In the genomic region with DNA sequence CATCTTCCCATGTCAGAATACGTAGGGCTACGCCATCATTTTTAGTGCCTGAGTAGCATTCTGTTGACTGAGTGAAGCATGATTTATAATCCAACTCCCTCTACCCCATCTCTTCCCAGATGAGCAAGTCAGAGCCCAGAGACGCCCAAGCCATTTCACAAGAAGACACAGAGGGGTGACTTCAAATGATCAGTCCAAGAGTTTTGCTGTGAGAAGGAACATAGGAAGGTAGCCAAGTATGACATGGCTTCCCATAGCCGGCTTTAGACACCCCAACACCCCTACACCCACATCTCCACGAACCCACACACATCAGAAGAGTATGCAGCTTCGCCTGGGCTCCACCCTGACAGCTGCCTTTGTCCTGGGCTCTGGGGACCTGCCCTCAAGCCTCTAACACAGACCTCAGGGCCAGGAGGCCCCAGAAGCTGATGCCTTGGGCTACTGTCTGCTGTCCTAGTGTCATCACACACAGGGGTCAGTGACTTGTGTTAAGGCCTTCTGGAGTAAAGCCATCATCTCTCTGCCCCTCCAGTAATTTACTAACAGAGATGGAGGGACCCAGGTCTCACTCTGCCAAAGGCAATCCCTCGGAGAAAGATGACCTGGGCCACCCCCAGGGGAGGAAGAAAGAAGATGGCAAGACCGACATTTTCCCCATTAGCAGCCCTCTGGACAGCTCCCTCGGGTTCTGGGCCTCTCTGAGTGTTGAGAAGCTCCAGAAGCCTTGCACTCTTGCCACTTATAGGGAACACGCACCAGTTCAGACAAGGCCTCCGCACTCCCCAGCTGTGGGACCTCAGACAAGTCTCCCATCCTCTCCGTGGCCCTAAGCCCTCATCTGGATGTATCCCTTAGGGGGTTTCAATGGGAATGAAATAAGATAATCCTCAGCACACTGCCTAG, we compare ENCODE assay signal across 23 cellular contexts. TPM values are rescaled to one million over a fixed set of nuclear protein-coding genes. Genes with fewer than 3 reads are reported as not detected.
A peak's percentile ranks its signal among the peaks of the same experiment; 100 is the strongest.
DNase-seq lines count a peak whose midpoint lies in the region; ATAC-seq and TF ChIP-seq lines count a peak whose summit lies in the region.
"Had no signal": no experiment of that assay in that cellular context is flagged by ENCODE, and none has a peak within 500 bp of the region (broad histone marks: within the 10 kb centered on the region; RNA-seq: fewer than 3 reads in every experiment).

No MANE protein-coding gene starts in this region.

- ATAC-seq in RWPE2 (ENCODE audit: low read depth): no peak
- ATAC-seq: activated naive CD8-positive, alpha-beta T cell treated with anti-CD3 and anti-CD28 coated beads, Interleukin-2, amount 50 U/mL, for 24 hours; activated T-helper 17 cell treated with anti-CD3 and anti-CD28 coated beads, Interleukin-2, amount 50 U/mL, for 72 hours; mucosa of descending colon had no signal

- peaks cover 6% of the 10 kb centered on the region for H3K36me3 Mint-ChIP-seq in endothelial cell (ENCODE audit: low read depth, unreplicated experiment)

- H3K4me3 Mint-ChIP-seq in endothelial cell (ENCODE audit: unreplicated experiment): no peak overlapping the region
- H3K4me3 Mint-ChIP-seq: activated naive CD8-positive, alpha-beta T cell treated with anti-CD3 and anti-CD28 coated beads, Interleukin-2, amount 50 U/mL, for 24 hours; activated T-helper 17 cell treated with anti-CD3 and anti-CD28 coated beads, Interleukin-2, amount 50 U/mL, for 72 hours; T-helper 2 cell treated with Interferon-gamma antibody and Interleukin-4, amounts not matched to agents 5 μg/mL and 100 μg/mL, for 36 hours had no signal

- no peaks in the 10 kb centered on the region for H3K9me3 ChIP-seq in BLaER1 treated with 17β-estradiol and CSF1 and Interleukin-3, amounts not matched to agents 10 nM and 100 nM (replicated peaks in 1 of 11)
- H3K9me3 ChIP-seq in RWPE2 (ENCODE audit: severe bottlenecking): no peaks in the 10 kb centered on the region
- H3K9me3 ChIP-seq in muscle layer of colon (ENCODE audit: low read length): no peaks in the 10 kb centered on the region
- H3K9me3 ChIP-seq in stomach: no peaks in the 10 kb centered on the region
- H3K9me3 ChIP-seq: mucosa of descending colon had no signal

- H3K9me3 Mint-ChIP-seq in endothelial cell (ENCODE audit: unreplicated experiment): no peaks in the 10 kb centered on the region
- H3K9me3 Mint-ChIP-seq: activated naive CD8-positive, alpha-beta T cell treated with anti-CD3 and anti-CD28 coated beads, Interleukin-2, amount 50 U/mL, for 24 hours; activated T-helper 17 cell treated with anti-CD3 and anti-CD28 coated beads, Interleukin-2, amount 50 U/mL, for 72 hours; T-helper 2 cell treated with Interferon-gamma antibody and Interleukin-4, amounts not matched to agents 5 μg/mL and 100 μg/mL, for 36 hours had no signal

- H3K36me3 ChIP-seq in BLaER1 treated with 17β-estradiol and CSF1 and Interleukin-3, amounts not matched to agents 10 nM and 100 nM: peaks cover 0 to 9% (median 0%) of the 10 kb centered on the region in 11 experiments; a peak in 2 of 22 replicates
- H3K36me3 ChIP-seq in RWPE2 (ENCODE audit: low read depth) (peaks cover 6% of the 10 kb centered on the region), muscle layer of colon (ENCODE audit: insufficient read depth, low read length) (peaks cover 15% of the 10 kb centered on the region), stomach (peaks cover 9 to 19% (median 17%) of the 10 kb centered on the region in 4 donors)

- TF ChIP-seq CTCF in RWPE2 (IDR thresholded peaks at IDR 0.05; ENCODE audit: poor library complexity, severe bottlenecking): no peak
- no peak for TF ChIP-seq CTCF in stomach (IDR thresholded peaks at IDR 0.05)
- TF ChIP-seq CTCF in endothelial cell (IDR thresholded peaks at IDR 0.05; ENCODE audit: unreplicated experiment): no peak

- DNase-seq in RWPE2 (ENCODE audit: low spot score) (no peak), stomach (no peak), head of caudate nucleus (no peak), inferior parietal cortex (ENCODE audit: extremely low spot score) (no peak), endothelial cell (ENCODE audit: low spot score) (no peak), NCI-H146 (lab: John Stamatoyannopoulos, UW) (no peak)
- DNase-seq: activated CD4-positive, CD25-positive, alpha-beta regulatory T cell; activated CD8-positive, alpha-beta memory T cell treated with anti-CD3 and anti-CD28 coated beads for 24 hours; activated naive CD8-positive, alpha-beta T cell treated with anti-CD3 and anti-CD28 coated beads, Interleukin-2, amount 50 U/mL, for 24 hours; AML-193; Calu3; central memory CD4-positive, alpha-beta T cell; effector memory CD4-positive, alpha-beta T cell; kidney glomerular epithelial cell; NCI-H187; NCI-H446; SIG-M5; stimulated activated naive CD4-positive, alpha-beta T cell had no signal

- H3K9ac ChIP-seq in BLaER1 treated with 17β-estradiol and CSF1 and Interleukin-3, amounts not matched to agents 10 nM and 100 nM: peak overlapping the region in 4 of 11 experiments; percentile 4 to 31 (median 22); a peak in 1 of 22 replicates
- H3K9ac ChIP-seq in muscle layer of colon (ENCODE audit: low read length): peak overlapping the region; percentile 65

- no peak for TF ChIP-seq POLR2A in stomach (IDR thresholded peaks at IDR 0.05)

- intact Hi-C loops in stomach (cut with DNase I; ENCODE audit: low total_unique reads): no loop called here
- intact Hi-C loops in head of caudate nucleus (cut with DNase I): no loop called here

- H3K27ac ChIP-seq in BLaER1 treated with 17β-estradiol and CSF1 and Interleukin-3, amounts not matched to agents 10 nM and 100 nM: peak overlapping the region in 8 of 11 experiments; percentile 25 to 99 (median 96); a peak in 11 of 22 replicates
- H3K27ac ChIP-seq in RWPE2 (ENCODE audit: poor library complexity, severe bottlenecking): peak overlapping the region; percentile 86
- peak overlapping the region; percentile 99 for H3K27ac ChIP-seq in muscle layer of colon (ENCODE audit: low read depth, low read length)
- peak overlapping the region in 4 of 5 donors; percentile 66 to 95 (median 86) for H3K27ac ChIP-seq in stomach

- H3K27me3 Mint-ChIP-seq in endothelial cell (ENCODE audit: unreplicated experiment): peaks cover 9% of the 10 kb centered on the region
- H3K27me3 Mint-ChIP-seq: activated T-helper 17 cell treated with anti-CD3 and anti-CD28 coated beads, Interleukin-2, amount 50 U/mL, for 72 hours had no signal

- TF ChIP-seq EP300 in stomach (IDR thresholded peaks at IDR 0.05): no peak

- no peak overlapping the region for H3K4me3 ChIP-seq in BLaER1 treated with 17β-estradiol and CSF1 and Interleukin-3, amounts not matched to agents 10 nM and 100 nM
- H3K4me3 ChIP-seq in RWPE2 (ENCODE audit: severe bottlenecking): no peak overlapping the region
- H3K4me3 ChIP-seq in muscle layer of colon (ENCODE audit: low read depth in 1 of 2, low read length in 2 of 2): peak overlapping the region in 1 of 2 donors; percentile 4
- no peak overlapping the region for H3K4me3 ChIP-seq in stomach
- H3K4me3 ChIP-seq: mucosa of descending colon had no signal

- no peaks in the 10 kb centered on the region; a peak in 3 of 22 replicates for H4K20me1 ChIP-seq in BLaER1 treated with 17β-estradiol and CSF1 and Interleukin-3, amounts not matched to agents 10 nM and 100 nM

- H3K4me2 ChIP-seq in BLaER1 treated with 17β-estradiol and CSF1 and Interleukin-3, amounts not matched to agents 10 nM and 100 nM: peak overlapping the region in 9 of 11 experiments; percentile 57 to 99 (median 97); a peak in 18 of 22 replicates

- H3K27me3 ChIP-seq in BLaER1 treated with 17β-estradiol and CSF1 and Interleukin-3, amounts not matched to agents 10 nM and 100 nM: no peaks in the 10 kb centered on the region
- no peaks in the 10 kb centered on the region for H3K27me3 ChIP-seq in RWPE2 (ENCODE audit: insufficient read depth, poor library complexity, severe bottlenecking)
- no peaks in the 10 kb centered on the region for H3K27me3 ChIP-seq in muscle layer of colon (ENCODE audit: control insufficient read depth in 1 of 2, insufficient read depth in 2 of 2, low read length in 2 of 2)
- H3K27me3 ChIP-seq in stomach: no peaks in the 10 kb centered on the region

- peaks cover 44 to 62% (median 54%) of the 10 kb centered on the region in 10 experiments for H3K4me1 ChIP-seq in BLaER1 treated with 17β-estradiol and CSF1 and Interleukin-3, amounts not matched to agents 10 nM and 100 nM
- H3K4me1 ChIP-seq in RWPE2 (ENCODE audit: insufficient read depth, poor library complexity, severe bottlenecking) (peaks cover 35% of the 10 kb centered on the region), muscle layer of colon (ENCODE audit: insufficient read depth, low read length) (peaks cover 70% of the 10 kb centered on the region), stomach (peaks cover 38 to 56% (median 49%) of the 10 kb centered on the region in 4 donors)

- no peak overlapping the region for H3K27ac Mint-ChIP-seq in endothelial cell (ENCODE audit: unreplicated experiment)
- H3K27ac Mint-ChIP-seq: activated naive CD8-positive, alpha-beta T cell treated with anti-CD3 and anti-CD28 coated beads, Interleukin-2, amount 50 U/mL, for 24 hours; activated T-helper 17 cell treated with anti-CD3 and anti-CD28 coated beads, Interleukin-2, amount 50 U/mL, for 72 hours; T-helper 2 cell treated with Interferon-gamma antibody and Interleukin-4, amounts not matched to agents 5 μg/mL and 100 μg/mL, for 36 hours had no signal

- H3K4me1 Mint-ChIP-seq in endothelial cell (ENCODE audit: unreplicated experiment): peaks cover 15% of the 10 kb centered on the region
- H3K4me1 Mint-ChIP-seq: activated T-helper 17 cell treated with anti-CD3 and anti-CD28 coated beads, Interleukin-2, amount 50 U/mL, for 72 hours had no signal

- WGBS in stomach, 5 donors: 66 to 90% (median 86%) methylated on average over 9 to 12 of the region's 12 CpGs

RNA-seq across cellular contexts. Expression of gene MRPS23, which starts 38.7 kb away (rescaled TPM):
- 10 to 100 TPM in 4 of 5 donors, not detected in 1; 12.6 to 26.8 (median 16.8) TPM for total RNA-seq in stomach
- 10 to 100 TPM; 25.1 to 43.3 (median 34.2) TPM for polyA plus RNA-seq in stomach
- 39.3 TPM for total RNA-seq in endothelial cell (ENCODE audit: unreplicated experiment)
